In the genomic region with DNA sequence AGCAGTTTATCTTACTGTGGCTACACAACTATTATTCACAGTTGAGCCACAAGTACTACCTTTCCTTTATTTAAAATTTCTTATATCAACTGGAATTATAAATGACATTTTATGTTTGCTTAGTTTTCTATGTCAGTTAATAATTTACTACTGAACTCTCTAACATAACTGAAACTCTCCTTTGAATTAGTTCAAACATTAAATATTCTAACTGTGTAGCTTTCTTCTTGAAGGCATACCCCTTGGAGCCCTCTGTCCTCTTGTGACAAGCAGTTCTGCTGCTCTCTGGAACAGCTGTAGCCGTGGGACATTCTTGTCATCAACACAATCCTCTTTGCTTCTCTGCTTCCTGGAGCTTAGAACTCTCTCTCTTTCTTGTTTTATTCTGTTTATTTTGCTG, we compare ENCODE assay signal across 17 cellular contexts.
DNase-seq lines count a peak whose midpoint lies in the region; ATAC-seq and TF ChIP-seq lines count a peak whose summit lies in the region.
"Had no signal": no experiment of that assay in that cellular context is flagged by ENCODE, and none has a peak within 500 bp of the region (broad histone marks: within the 10 kb centered on the region; RNA-seq: fewer than 3 reads in every experiment).

No MANE protein-coding gene starts in this region.

- intact Hi-C loops in PC-9 (cut with micrococcal nuclease; ENCODE audit: unreplicated experiment), result no loop called here

- BruUV-seq in PC-9 (replicated peaks; lab: Mats Ljungman, UMichigan), result no TSS peak

- TF ChIP-seq CTCF in neural progenitor cell (IDR thresholded peaks at IDR 0.05) (no peak), PC-9 (conservative IDR thresholded peaks at IDR 0.05) (no peak)

- POLR2A ChIA-PET in PC-9 (lab: Charles Lee; ENCODE audit: unreplicated experiment), result no interaction called here

- CTCF ChIA-PET in PC-9 (lab: Charles Lee), result no interaction called here

- no peaks in the 10 kb centered on the region for H3K36me3 Mint-ChIP-seq in neural progenitor cell
- H3K36me3 Mint-ChIP-seq in activated T-cell treated with anti-CD3 and anti-CD28 coated beads, Interleukin-2, amount 50 U/mL, for 72 hours (ENCODE audit: insufficient read depth in 2 of 2), result peaks cover 4 to 7% of the 10 kb centered on the region in 2 donors
- H3K36me3 Mint-ChIP-seq: activated CD8-positive, alpha-beta memory T cell treated with anti-CD3 and anti-CD28 coated beads, Interleukin-2, amount 10 ng/mL, durations not matched to agents 7 days and 5 days had no signal

- H3F3A ChIP-seq in neural progenitor cell (ENCODE audit: low read depth), result no peaks in the 10 kb centered on the region
- H3F3A ChIP-seq in PC-9 (ENCODE audit: insufficient read depth, low read depth), result no peaks in the 10 kb centered on the region

- peak overlapping the region; percentile 13 for H2AFZ ChIP-seq in neural progenitor cell (replicated peaks)
- H2AFZ ChIP-seq in PC-9, result no peak overlapping the region

- H3K4me3 ChIP-seq in neural progenitor cell, result no peak overlapping the region
- H3K4me3 ChIP-seq in PC-9, result no peak overlapping the region

- no peaks in the 10 kb centered on the region for H3K27me3 Mint-ChIP-seq in neural progenitor cell (ENCODE audit: insufficient read depth, low read depth)
- peaks cover 40% of the 10 kb centered on the region for H3K27me3 Mint-ChIP-seq in activated T-cell treated with anti-CD3 and anti-CD28 coated beads, Interleukin-2, amount 50 U/mL, for 72 hours (ENCODE audit: low read depth)

- H3K79me2 ChIP-seq in neural progenitor cell (ENCODE audit: low read depth) (no peaks in the 10 kb centered on the region), PC-9 (ENCODE audit: low read depth) (no peaks in the 10 kb centered on the region)

- no peaks in the 10 kb centered on the region for H3K4me1 Mint-ChIP-seq in neural progenitor cell
- no peaks in the 10 kb centered on the region for H3K4me1 Mint-ChIP-seq in activated T-cell treated with anti-CD3 and anti-CD28 coated beads, Interleukin-2, amount 50 U/mL, for 72 hours (ENCODE audit: low read depth)
- H3K4me1 Mint-ChIP-seq: activated CD8-positive, alpha-beta memory T cell treated with anti-CD3 and anti-CD28 coated beads, Interleukin-2, amount 10 ng/mL, durations not matched to agents 7 days and 5 days had no signal

- H3K9me2 ChIP-seq in PC-9 (ENCODE audit: insufficient read depth), result no peaks in the 10 kb centered on the region

- H3K36me3 ChIP-seq in neural progenitor cell (no peaks in the 10 kb centered on the region), PC-9 (ENCODE audit: low read depth) (no peaks in the 10 kb centered on the region)
- H3K36me3 ChIP-seq: BE2C had no signal

- H3K9me3 Mint-ChIP-seq in neural progenitor cell, result peaks cover 14% of the 10 kb centered on the region
- H3K9me3 Mint-ChIP-seq in activated T-cell treated with anti-CD3 and anti-CD28 coated beads, Interleukin-2, amount 50 U/mL, for 72 hours, result peaks cover 7% of the 10 kb centered on the region in 2 donors

- H3K9ac ChIP-seq in neural progenitor cell, result no peak overlapping the region

- H3K4me1 ChIP-seq in neural progenitor cell (no peaks in the 10 kb centered on the region), PC-9 (replicated peaks; ENCODE audit: insufficient read depth) (no peaks in the 10 kb centered on the region)
- H3K4me1 ChIP-seq: BE2C had no signal

- no peak overlapping the region for H3K27ac Mint-ChIP-seq in neural progenitor cell
- H3K27ac Mint-ChIP-seq in activated T-cell treated with anti-CD3 and anti-CD28 coated beads, Interleukin-2, amount 50 U/mL, for 72 hours, result no peak overlapping the region
- H3K27ac Mint-ChIP-seq: activated CD8-positive, alpha-beta memory T cell treated with anti-CD3 and anti-CD28 coated beads, Interleukin-2, amount 10 ng/mL, durations not matched to agents 7 days and 5 days; T-helper 1 cell treated with Interleukin-12 subunit alpha and Interleukin-12 subunit beta and Interleukin-4 antibody, amounts not matched to agents 30 μg/mL and 1 μg/mL, for 36 hours had no signal

- H4K20me1 ChIP-seq in neural progenitor cell (ENCODE audit: low read depth) (no peaks in the 10 kb centered on the region), PC-9 (ENCODE audit: insufficient read depth) (no peaks in the 10 kb centered on the region)

- H3K9me3 ChIP-seq in neural progenitor cell (ENCODE audit: low read depth), result peaks cover 8% of the 10 kb centered on the region
- no peaks in the 10 kb centered on the region; the same call in 1 of the 2 replicates for H3K9me3 ChIP-seq in PC-9 (ENCODE audit: insufficient read depth, low read depth)
- H3K9me3 ChIP-seq: BE2C had no signal

- H3K4me2 ChIP-seq in neural progenitor cell, result no peak overlapping the region
- no peak overlapping the region for H3K4me2 ChIP-seq in PC-9

- DNase-seq in neural progenitor cell (ENCODE audit: low spot score), result no peak
- no peak for DNase-seq in activated T-cell treated with anti-CD3 and anti-CD28 coated beads, Interleukin-2, amount 50 U/mL, for 72 hours
- no peak for DNase-seq in RPMI8226
- DNase-seq in PC-9, result no peak
- DNase-seq: activated CD4-positive, CD25-positive, alpha-beta regulatory T cell; activated CD8-positive, alpha-beta memory T cell treated with anti-CD3 and anti-CD28 coated beads, Interleukin-2, amount 10 ng/mL, durations not matched to agents 7 days and 5 days; aorta; BE2C; DMS153; mammary epithelial cell; NCI-H1092; Right ventricle myocardium superior; substantia nigra had no signal

- H3K27ac ChIP-seq in neural progenitor cell (no peak overlapping the region), PC-9 (no peak overlapping the region)

- H3K27me3 ChIP-seq in neural progenitor cell, result no peaks in the 10 kb centered on the region
- no peaks in the 10 kb centered on the region for H3K27me3 ChIP-seq in PC-9 (ENCODE audit: insufficient read depth, low read depth)
- H3K27me3 ChIP-seq: BE2C had no signal

- ATAC-seq in GM18858 (IDR thresholded peaks at IDR 0.05; ENCODE audit: unreplicated experiment), result peak; percentile 14
- peak; percentile 34 for ATAC-seq in GM21529 (IDR thresholded peaks at IDR 0.05; ENCODE audit: unreplicated experiment)
- ATAC-seq in HG03457 (IDR thresholded peaks at IDR 0.05; ENCODE audit: unreplicated experiment), result peak; percentile 21
- no peak for ATAC-seq in activated T-cell treated with anti-CD3 and anti-CD28 coated beads, Interleukin-2, amount 50 U/mL, for 72 hours (replicated peaks in 1 of 2)
- ATAC-seq: activated CD8-positive, alpha-beta memory T cell treated with anti-CD3 and anti-CD28 coated beads, Interleukin-2, amount 10 ng/mL, durations not matched to agents 7 days and 5 days had no signal

- no peak overlapping the region for H3K4me3 Mint-ChIP-seq in neural progenitor cell
- no peak overlapping the region for H3K4me3 Mint-ChIP-seq in activated T-cell treated with anti-CD3 and anti-CD28 coated beads, Interleukin-2, amount 50 U/mL, for 72 hours
- H3K4me3 Mint-ChIP-seq: activated CD8-positive, alpha-beta memory T cell treated with anti-CD3 and anti-CD28 coated beads, Interleukin-2, amount 10 ng/mL, durations not matched to agents 7 days and 5 days; T-helper 1 cell treated with Interleukin-12 subunit alpha and Interleukin-12 subunit beta and Interleukin-4 antibody, amounts not matched to agents 30 μg/mL and 1 μg/mL, for 36 hours had no signal

Comparison
In these comparisons a context has a peak if more than half of its experiments do, and no peak if none do; other contexts are left out.
1. ATAC-seq: peak in GM18858 (single experiment), GM21529 (single experiment) and HG03457 (single experiment); none in activated T-cell treated with anti-CD3 and anti-CD28 coated beads, Interleukin-2, amount 50 U/mL, for 72 hours (0 of 2).